Comparison of ENCODE assay signal across 8 cellular contexts in the genomic region with DNA sequence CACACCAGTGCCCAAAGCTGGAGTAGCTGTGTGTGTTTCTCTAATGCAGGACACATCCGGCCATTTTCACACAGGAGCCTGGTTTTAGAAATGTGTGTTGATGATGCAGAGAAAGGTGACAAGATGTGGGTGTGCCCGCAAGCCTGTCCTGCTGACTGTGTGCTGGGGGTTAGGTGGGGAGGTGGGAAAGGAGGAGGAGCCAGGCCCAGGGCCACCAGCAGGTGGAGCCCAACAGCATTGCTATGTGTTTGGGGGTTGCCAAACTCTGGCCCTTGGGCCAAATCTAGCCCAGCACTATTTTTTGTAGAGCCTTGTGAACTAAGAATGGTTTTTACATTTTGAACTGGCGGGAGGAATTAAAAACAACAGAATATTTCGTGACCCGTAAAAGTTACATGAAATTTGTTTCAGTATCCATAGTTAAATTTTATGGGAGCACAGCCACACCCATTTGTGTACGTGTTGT.
DNase-seq lines count a peak whose midpoint lies in the region; ATAC-seq lines count a peak whose summit lies in the region.

No MANE protein-coding gene starts in this region.

- peak; percentile 34 for DNase-seq in Ammon's horn (ENCODE audit: low spot score)
- DNase-seq in RKO (ENCODE audit: low spot score): peak; percentile 2
- DNase-seq in activated naive CD8-positive, alpha-beta T cell treated with anti-CD3 and anti-CD28 coated beads, Interleukin-2, amount 10 ng/mL, durations not matched to agents 7 days and 5 days: peak; percentile 61
- DNase-seq in kidney tubule cell (ENCODE audit: low spot score): peak; percentile 56
- DNase-seq in stimulated activated CD8-positive, alpha-beta memory T cell treated with anti-CD3 and anti-CD28 coated beads, Interleukin-7, amount 100 ng/mL, for 24 hours (ENCODE audit: low read depth): peak; percentile 32
- DNase-seq in cerebellar nuclear complex (lab: John Stamatoyannopoulos, UW): no peak
- no peak for DNase-seq in DMS79 (lab: John Stamatoyannopoulos, UW)

- peak; percentile 56 for ATAC-seq in GM19372 (IDR thresholded peaks at IDR 0.05; ENCODE audit: low read depth, unreplicated experiment)
- peak; percentile 53 for ATAC-seq in activated naive CD8-positive, alpha-beta T cell treated with anti-CD3 and anti-CD28 coated beads, Interleukin-2, amount 10 ng/mL, durations not matched to agents 7 days and 5 days (ENCODE audit: low read depth)

- H3K4me1 Mint-ChIP-seq in activated naive CD8-positive, alpha-beta T cell treated with anti-CD3 and anti-CD28 coated beads, Interleukin-2, amount 10 ng/mL, durations not matched to agents 7 days and 5 days: peaks cover 54% of the 10 kb centered on the region

- POLR2A ChIA-PET in activated naive CD8-positive, alpha-beta T cell treated with anti-CD3 and anti-CD28 coated beads, Interleukin-2, amount 10 ng/mL, durations not matched to agents 7 days and 5 days (lab: Charles Lee): no interaction called here

- H3K4me3 Mint-ChIP-seq in activated naive CD8-positive, alpha-beta T cell treated with anti-CD3 and anti-CD28 coated beads, Interleukin-2, amount 10 ng/mL, durations not matched to agents 7 days and 5 days: no peak overlapping the region

- peaks cover 11% of the 10 kb centered on the region for H3K36me3 Mint-ChIP-seq in activated naive CD8-positive, alpha-beta T cell treated with anti-CD3 and anti-CD28 coated beads, Interleukin-2, amount 10 ng/mL, durations not matched to agents 7 days and 5 days

- H3K27me3 Mint-ChIP-seq in activated naive CD8-positive, alpha-beta T cell treated with anti-CD3 and anti-CD28 coated beads, Interleukin-2, amount 10 ng/mL, durations not matched to agents 7 days and 5 days: no peaks in the 10 kb centered on the region

- H3K9me3 Mint-ChIP-seq in activated naive CD8-positive, alpha-beta T cell treated with anti-CD3 and anti-CD28 coated beads, Interleukin-2, amount 10 ng/mL, durations not matched to agents 7 days and 5 days: no peaks in the 10 kb centered on the region

- peak overlapping the region; percentile 61 for H3K27ac Mint-ChIP-seq in activated naive CD8-positive, alpha-beta T cell treated with anti-CD3 and anti-CD28 coated beads, Interleukin-2, amount 10 ng/mL, durations not matched to agents 7 days and 5 days

Comparison
In these comparisons a context has a peak if more than half of its experiments do, and no peak if none do; other contexts are left out.
1. DNase-seq: peak in Ammon's horn (single experiment), RKO (single experiment), activated naive CD8-positive, alpha-beta T cell treated with anti-CD3 and anti-CD28 coated beads, Interleukin-2, amount 10 ng/mL, durations not matched to agents 7 days and 5 days (single experiment), kidney tubule cell (single experiment) and stimulated activated CD8-positive, alpha-beta memory T cell treated with anti-CD3 and anti-CD28 coated beads, Interleukin-7, amount 100 ng/mL, for 24 hours (single experiment); none in cerebellar nuclear complex (0 of 2) and DMS79 (single experiment).